In genomic region chr14:84482256-84483071, GRCh38 we compare ENCODE assay signal across 19 cellular contexts.
DNase-seq lines count a peak whose midpoint lies in the region; FAIRE-seq and TF ChIP-seq lines count a peak whose summit lies in the region.
"Had no signal": no experiment of that assay in that cellular context is flagged by ENCODE, and none has a peak within 500 bp of the region (broad histone marks: within the 10 kb centered on the region; RNA-seq: fewer than 3 reads in every experiment).

No MANE protein-coding gene starts in this region.

- no peak overlapping the region for H3K4me3 ChIP-seq in choroid plexus epithelial cell (ENCODE audit: low read depth, low read length)
- H3K4me3 ChIP-seq: body of pancreas, pancreas, PC-9, vagina had no signal

- H3K4me1 Mint-ChIP-seq in activated CD4-positive, alpha-beta memory T cell treated with anti-CD3 and anti-CD28 coated beads, Interleukin-2, amount 10 ng/mL, durations not matched to agents 7 days and 5 days, result no peaks in the 10 kb centered on the region
- H3K4me1 Mint-ChIP-seq: memory B cell had no signal

- no peak for TF ChIP-seq CTCF in choroid plexus epithelial cell (conservative IDR thresholded peaks at IDR 0.05; ENCODE audit: low read depth, low read length)

- no peak for FAIRE-seq in HTR-8/SVneo (lab: Jason Lieb, UNC)
- FAIRE-seq: GM12892, pancreas had no signal

- POLR2A ChIA-PET in activated CD4-positive, alpha-beta memory T cell treated with anti-CD3 and anti-CD28 coated beads, Interleukin-2, amount 10 ng/mL, durations not matched to agents 7 days and 5 days (lab: Charles Lee), result no interaction called here

- DNase-seq in AG08395 (ENCODE audit: low spot score), result peak; percentile 56
- peak; percentile 53 for DNase-seq in HTR-8/SVneo (ENCODE audit: insufficient read length, low spot score)
- peak; percentile 84 for DNase-seq in choroid plexus epithelial cell (ENCODE audit: low read depth)
- DNase-seq in kidney tubule cell (ENCODE audit: low spot score), result peak; percentile 78
- DNase-seq in activated T-cell treated with anti-CD3 and anti-CD28 coated beads, Interleukin-2, amount 50 U/mL, for 1 hour, result no peak
- no peak for DNase-seq in NCI-H187 treated with DMSO at 0.1 percent for 48 hours (lab: John Stamatoyannopoulos, UW)
- no peak for DNase-seq in activated CD4-positive, alpha-beta memory T cell treated with anti-CD3 and anti-CD28 coated beads, Interleukin-2, amount 10 ng/mL, durations not matched to agents 7 days and 5 days
- DNase-seq in NCI-H526 treated with DMSO at 0.1 percent for 48 hours (lab: John Stamatoyannopoulos, UW), result no peak
- DNase-seq: AML-193; body of pancreas; MM.1S; NCI-H2171 treated with DMSO at 0.1 percent for 48 hours; pancreas; stimulated activated CD8-positive, alpha-beta memory T cell treated with anti-CD3 and anti-CD28 coated beads, Interleukin-4, amount 100 ng/mL, for 48 hours had no signal

- no peaks in the 10 kb centered on the region for H3K27me3 Mint-ChIP-seq in activated CD4-positive, alpha-beta memory T cell treated with anti-CD3 and anti-CD28 coated beads, Interleukin-2, amount 10 ng/mL, durations not matched to agents 7 days and 5 days
- H3K27me3 Mint-ChIP-seq: memory B cell had no signal

- H3K4me3 Mint-ChIP-seq in activated CD4-positive, alpha-beta memory T cell treated with anti-CD3 and anti-CD28 coated beads, Interleukin-2, amount 10 ng/mL, durations not matched to agents 7 days and 5 days, result no peak overlapping the region
- H3K4me3 Mint-ChIP-seq: memory B cell; T-helper 1 cell treated with Interleukin-12 subunit alpha and Interleukin-12 subunit beta and Interleukin-4 antibody, amounts not matched to agents 30 μg/mL and 1 μg/mL, for 36 hours had no signal

- H3K9me3 Mint-ChIP-seq in activated CD4-positive, alpha-beta memory T cell treated with anti-CD3 and anti-CD28 coated beads, Interleukin-2, amount 10 ng/mL, durations not matched to agents 7 days and 5 days, result peaks cover 9% of the 10 kb centered on the region

- H3K36me3 Mint-ChIP-seq in activated CD4-positive, alpha-beta memory T cell treated with anti-CD3 and anti-CD28 coated beads, Interleukin-2, amount 10 ng/mL, durations not matched to agents 7 days and 5 days (ENCODE audit: low read depth), result no peaks in the 10 kb centered on the region
- H3K36me3 Mint-ChIP-seq: memory B cell had no signal

- H3K27ac Mint-ChIP-seq in activated CD4-positive, alpha-beta memory T cell treated with anti-CD3 and anti-CD28 coated beads, Interleukin-2, amount 10 ng/mL, durations not matched to agents 7 days and 5 days, result no peak overlapping the region
- H3K27ac Mint-ChIP-seq: memory B cell; T-helper 1 cell treated with Interleukin-12 subunit alpha and Interleukin-12 subunit beta and Interleukin-4 antibody, amounts not matched to agents 30 μg/mL and 1 μg/mL, for 36 hours had no signal

- CTCF ChIA-PET in activated CD4-positive, alpha-beta memory T cell treated with anti-CD3 and anti-CD28 coated beads, Interleukin-2, amount 10 ng/mL, durations not matched to agents 7 days and 5 days (lab: Charles Lee), result no interaction called here

Comparison
In these comparisons a context has a peak if more than half of its experiments do, and no peak if none do; other contexts are left out.
1. DNase-seq: peak in AG08395 (single experiment), HTR-8/SVneo (single experiment), choroid plexus epithelial cell (single experiment) and kidney tubule cell (single experiment); none in activated T-cell treated with anti-CD3 and anti-CD28 coated beads, Interleukin-2, amount 50 U/mL, for 1 hour (single experiment), NCI-H187 treated with DMSO at 0.1 percent for 48 hours (single experiment), activated CD4-positive, alpha-beta memory T cell treated with anti-CD3 and anti-CD28 coated beads, Interleukin-2, amount 10 ng/mL, durations not matched to agents 7 days and 5 days (single experiment) and NCI-H526 treated with DMSO at 0.1 percent for 48 hours (single experiment).